14 cellular contexts compared by ENCODE assay signal in genomic region chr2:191806396-191806795, GRCh38. TPM values are rescaled to one million over a fixed set of nuclear protein-coding genes. Genes with fewer than 3 reads are reported as not detected.
A peak's percentile ranks its signal among the peaks of the same experiment; 100 is the strongest.
DNase-seq lines count a peak whose midpoint lies in the region; ATAC-seq and TF ChIP-seq lines count a peak whose summit lies in the region.
"Had no signal": no experiment of that assay in that cellular context is flagged by ENCODE, and none has a peak within 500 bp of the region (broad histone marks: within the 10 kb centered on the region; RNA-seq: fewer than 3 reads in every experiment).

No MANE protein-coding gene starts in this region.

- H3K9me2 ChIP-seq in HCT116 (ENCODE audit: insufficient read depth), result no peaks in the 10 kb centered on the region

- H3K27ac ChIP-seq in HCT116 (ENCODE audit: low read depth, low read length) (no peak overlapping the region), esophagus squamous epithelium (no peak overlapping the region)
- H3K27ac ChIP-seq: C4-2B had no signal

- H3K9me3 Mint-ChIP-seq in activated CD4-positive, alpha-beta T cell treated with anti-CD3 and anti-CD28 coated beads for 36 hours (ENCODE audit: low read depth), result no peaks in the 10 kb centered on the region
- no peaks in the 10 kb centered on the region for H3K9me3 Mint-ChIP-seq in activated CD4-positive, alpha-beta T cell treated with anti-CD3 and anti-CD28 coated beads, Interleukin-2, amount 10 ng/mL, durations not matched to agents 7 days and 5 days

- H3K4me3 Mint-ChIP-seq in activated CD4-positive, alpha-beta T cell treated with anti-CD3 and anti-CD28 coated beads for 36 hours, result no peak overlapping the region
- no peak overlapping the region for H3K4me3 Mint-ChIP-seq in activated CD4-positive, alpha-beta T cell treated with anti-CD3 and anti-CD28 coated beads, Interleukin-2, amount 10 ng/mL, durations not matched to agents 7 days and 5 days

- peak; percentile 36 for ATAC-seq in activated CD4-positive, alpha-beta T cell treated with anti-CD3 and anti-CD28 coated beads for 36 hours
- ATAC-seq in HCT116, result no peak
- ATAC-seq: PC-3 had no signal

- H3K36me3 ChIP-seq in HCT116 (ENCODE audit: control insufficient read depth in 1 of 2, insufficient read depth in 2 of 2, low read length in 2 of 2) (no peaks in the 10 kb centered on the region), esophagus squamous epithelium (no peaks in the 10 kb centered on the region)

- H3K4me2 ChIP-seq in HCT116 (ENCODE audit: low read length), result no peak overlapping the region

- H4K20me1 ChIP-seq in HCT116 (ENCODE audit: insufficient read depth), result no peaks in the 10 kb centered on the region

- RAD21 ChIA-PET in HCT116 (lab: Charles Lee; ENCODE audit: low non-redundant PET in 1 of 2, low total read pairs in 2 of 2, uncharacterized antibody in 2 of 2, unreplicated experiment in 2 of 2), result no interaction called here

- H3K27me3 ChIP-seq in HCT116 (ENCODE audit: insufficient read depth, low read length) (no peaks in the 10 kb centered on the region), esophagus squamous epithelium (no peaks in the 10 kb centered on the region)

- TF ChIP-seq POLR2A in HCT116 (IDR thresholded peaks at IDR 0.05; ENCODE audit: borderline replicate concordance, extremely low read depth, insufficient read depth, insufficient read length) (no peak), esophagus squamous epithelium (IDR thresholded peaks at IDR 0.05) (no peak)

- H3K27me3 Mint-ChIP-seq in activated CD4-positive, alpha-beta T cell treated with anti-CD3 and anti-CD28 coated beads for 36 hours, result peaks cover 9% of the 10 kb centered on the region
- H3K27me3 Mint-ChIP-seq in activated CD4-positive, alpha-beta T cell treated with anti-CD3 and anti-CD28 coated beads, Interleukin-2, amount 10 ng/mL, durations not matched to agents 7 days and 5 days, result peaks cover 9% of the 10 kb centered on the region

- no peaks in the 10 kb centered on the region for H3K4me1 Mint-ChIP-seq in activated CD4-positive, alpha-beta T cell treated with anti-CD3 and anti-CD28 coated beads for 36 hours
- H3K4me1 Mint-ChIP-seq in activated CD4-positive, alpha-beta T cell treated with anti-CD3 and anti-CD28 coated beads, Interleukin-2, amount 10 ng/mL, durations not matched to agents 7 days and 5 days, result no peaks in the 10 kb centered on the region

- no peaks in the 10 kb centered on the region for H3K4me1 ChIP-seq in HCT116 (ENCODE audit: control insufficient read depth in 1 of 2, insufficient read depth in 2 of 2, low read length in 2 of 2)
- H3K4me1 ChIP-seq in esophagus squamous epithelium, result no peaks in the 10 kb centered on the region

- TF ChIP-seq CTCF in HCT116 (IDR thresholded peaks at IDR 0.05 in 2 of 3, conservative IDR thresholded peaks at IDR 0.05 in 1 of 3; ENCODE audit: borderline replicate concordance in 1 of 3, insufficient read depth in 1 of 3, low read depth in 2 of 3, low read length in 2 of 3) (no peak), fibroblast of villous mesenchyme (IDR thresholded peaks at IDR 0.05; ENCODE audit: insufficient read depth, low read depth, low read length) (no peak), esophagus squamous epithelium (IDR thresholded peaks at IDR 0.05) (no peak)

- peak overlapping the region; percentile 28 for H2AFZ ChIP-seq in HCT116 (ENCODE audit: low read depth, low read length, poor library complexity, severe bottlenecking)

- no peak for DNase-seq in activated CD4-positive, alpha-beta T cell treated with anti-CD3 and anti-CD28 coated beads for 36 hours
- DNase-seq in activated CD4-positive, alpha-beta T cell treated with anti-CD3 and anti-CD28 coated beads, Interleukin-2, amount 10 ng/mL, durations not matched to agents 7 days and 5 days, result no peak
- DNase-seq in HCT116 (ENCODE audit: low read depth, low spot score) (no peak), amniotic epithelial cell (ENCODE audit: low read depth) (peak; percentile 50), fibroblast of villous mesenchyme (ENCODE audit: low read depth) (peak; percentile 32), esophagus squamous epithelium (lab: John Stamatoyannopoulos, UW) (no peak), NCI-H524 treated with DMSO at 0.1 percent for 48 hours (lab: John Stamatoyannopoulos, UW) (no peak)
- no peak for DNase-seq in stimulated activated CD4-positive, alpha-beta T cell treated with anti-CD3 and anti-CD28 coated beads, Interleukin-15, amount 100 ng/mL, for 24 hours
- DNase-seq: 8988T, NCI-H1092, PC-3 had no signal

- H3K27ac Mint-ChIP-seq in activated CD4-positive, alpha-beta T cell treated with anti-CD3 and anti-CD28 coated beads for 36 hours, result no peak overlapping the region
- no peak overlapping the region for H3K27ac Mint-ChIP-seq in activated CD4-positive, alpha-beta T cell treated with anti-CD3 and anti-CD28 coated beads, Interleukin-2, amount 10 ng/mL, durations not matched to agents 7 days and 5 days

- H3K9me3 ChIP-seq in HCT116 (ENCODE audit: control insufficient read depth in 1 of 2, insufficient read depth in 1 of 2, low read depth in 1 of 2, low read length in 2 of 2) (no peaks in the 10 kb centered on the region), esophagus squamous epithelium (no peaks in the 10 kb centered on the region)

- POLR2A ChIA-PET in activated CD4-positive, alpha-beta T cell treated with anti-CD3 and anti-CD28 coated beads for 36 hours (lab: Charles Lee), result no interaction called here
- POLR2A ChIA-PET in activated CD4-positive, alpha-beta T cell treated with anti-CD3 and anti-CD28 coated beads, Interleukin-2, amount 10 ng/mL, durations not matched to agents 7 days and 5 days (lab: Charles Lee), result no interaction called here
- POLR2A ChIA-PET in HCT116 (lab: Charles Lee), result no interaction called here

- TF ChIP-seq RAD21 in HCT116 (IDR thresholded peaks at IDR 0.05; ENCODE audit: low read depth), result no peak

- no TSS peak for BruUV-seq in HCT116 (replicated peaks; lab: Mats Ljungman, UMichigan)

- CTCF ChIA-PET in activated CD4-positive, alpha-beta T cell treated with anti-CD3 and anti-CD28 coated beads for 36 hours (lab: Charles Lee), result interaction anchor here (1.2 to 2.7 kb wide), 2 partner anchors 10 to 356 kb away, joined by 3 to 11 read pairs; no protein-coding TSS in a partner anchor
- CTCF ChIA-PET in activated CD4-positive, alpha-beta T cell treated with anti-CD3 and anti-CD28 coated beads, Interleukin-2, amount 10 ng/mL, durations not matched to agents 7 days and 5 days (lab: Charles Lee), result interaction anchor here (0.9 kb wide), 1 partner anchor 40 kb away, joined by 4 read pairs; no protein-coding TSS in a partner anchor
- CTCF ChIA-PET in HCT116 (lab: Charles Lee), result no interaction called here

- H3K9ac ChIP-seq in HCT116 (ENCODE audit: low read length), result no peak overlapping the region

- no peaks in the 10 kb centered on the region for H3K79me2 ChIP-seq in HCT116 (ENCODE audit: insufficient read depth, low read length)

- WGBS in esophagus squamous epithelium, 2 donors, result 94 to 100% methylated on average over 1 of the region's 1 CpG

- intact Hi-C loops in activated CD4-positive, alpha-beta T cell treated with anti-CD3 and anti-CD28 coated beads for 36 hours (cut with DNase I, micrococcal nuclease), result no loop called here
- intact Hi-C loops in HCT116 (cut with micrococcal nuclease), result no loop called here
- intact Hi-C loops in esophagus squamous epithelium (cut with DNase I), result no loop called here

- H3K4me3 ChIP-seq in HCT116 (replicated peaks in 1 of 2; ENCODE audit: low read depth in 1 of 2, low read length in 2 of 2) (no peak overlapping the region), fibroblast of villous mesenchyme (ENCODE audit: low read depth, low read length) (no peak overlapping the region), esophagus squamous epithelium (no peak overlapping the region)

- no peaks in the 10 kb centered on the region for H3K36me3 Mint-ChIP-seq in activated CD4-positive, alpha-beta T cell treated with anti-CD3 and anti-CD28 coated beads for 36 hours (ENCODE audit: low read depth)
- no peaks in the 10 kb centered on the region for H3K36me3 Mint-ChIP-seq in activated CD4-positive, alpha-beta T cell treated with anti-CD3 and anti-CD28 coated beads, Interleukin-2, amount 10 ng/mL, durations not matched to agents 7 days and 5 days (ENCODE audit: low read depth)

TF ChIP-seq in HCT116, 20 proteins besides CTCF, POLR2A, EP300 and RAD21 (continues in another document):
- TF ChIP-seq EZH2 (IDR thresholded peaks at IDR 0.05) (no peak), SRF (IDR thresholded peaks at IDR 0.05; ENCODE audit: low read depth) (no peak), REST (IDR thresholded peaks at IDR 0.05; ENCODE audit: low read depth) (no peak), EZH2phosphoT487 (IDR thresholded peaks at IDR 0.05; ENCODE audit: borderline replicate concordance) (no peak), CBX3 (IDR thresholded peaks at IDR 0.05; ENCODE audit: low read depth) (no peak)

RNA-seq across cellular contexts. Expression of gene CAVIN2, which starts 40.5 kb away (rescaled TPM):
- not detected for total RNA-seq in activated CD4-positive, alpha-beta T cell treated with anti-CD3 and anti-CD28 coated beads for 36 hours
- not detected for total RNA-seq in activated CD4-positive, alpha-beta T cell treated with anti-CD3 and anti-CD28 coated beads, Interleukin-2, amount 10 ng/mL, durations not matched to agents 7 days and 5 days
- 0.27 TPM for total RNA-seq in HCT116 (2021; ENCODE audit: unreplicated experiment)
- 0.12 and 0.27 TPM in 2 replicates for polyA plus RNA-seq in HCT116 (2012)
- 8.4 and 21.6 TPM in 2 replicates for total RNA-seq in fibroblast of villous mesenchyme
- 10 to 100 TPM; 12.4 to 50.7 (median 16.6) TPM for total RNA-seq in esophagus squamous epithelium
- total RNA-seq: H1, SK-MEL-5 had no signal

Comparison
In these comparisons a context has a peak if more than half of its experiments do, and no peak if none do; other contexts are left out.
1. DNase-seq: peak in amniotic epithelial cell (single experiment) and fibroblast of villous mesenchyme (single experiment); none in activated CD4-positive, alpha-beta T cell treated with anti-CD3 and anti-CD28 coated beads for 36 hours (single experiment), activated CD4-positive, alpha-beta T cell treated with anti-CD3 and anti-CD28 coated beads, Interleukin-2, amount 10 ng/mL, durations not matched to agents 7 days and 5 days (single experiment), HCT116 (single experiment), esophagus squamous epithelium (single experiment), NCI-H524 treated with DMSO at 0.1 percent for 48 hours (single experiment) and stimulated activated CD4-positive, alpha-beta T cell treated with anti-CD3 and anti-CD28 coated beads, Interleukin-15, amount 100 ng/mL, for 24 hours (single experiment).